ENCODE assay signal across 1 cellular context in genomic region chr9:35114921-35115341, GRCh38.
TF ChIP-seq lines count a peak whose summit lies in the region.

No MANE protein-coding gene starts in this region.

TF ChIP-seq in endothelial cell of umbilical vein, 7 proteins besides CTCF, POLR2A, EP300 and RAD21:
- TF ChIP-seq MAX (IDR thresholded peaks at IDR 0.05; ENCODE audit: insufficient read depth, insufficient read length), result no peak
- peak; percentile 74 for TF ChIP-seq POLR2AphosphoS5 (IDR thresholded peaks at IDR 0.05; ENCODE audit: insufficient read depth, low read depth, low read length)
- TF ChIP-seq FOS (IDR thresholded peaks at IDR 0.05; ENCODE audit: borderline replicate concordance, insufficient read depth, low read length), result no peak
- no peak for TF ChIP-seq JUN (IDR thresholded peaks at IDR 0.05; ENCODE audit: borderline replicate concordance, insufficient read depth, insufficient read length, low read depth)
